Comparison of ENCODE assay signal across 33 cellular contexts in genomic region chr5:115936031-115936430, GRCh38. TPM values are rescaled to one million over a fixed set of nuclear protein-coding genes. Genes with fewer than 3 reads are reported as not detected.
"Had no signal": no experiment of that assay in that cellular context is flagged by ENCODE, and none has a peak within 500 bp of the region (broad histone marks: within the 10 kb centered on the region; RNA-seq: fewer than 3 reads in every experiment).

No MANE protein-coding gene starts in this region.

- H3K4me1 ChIP-seq: adrenal gland, ascending aorta, breast epithelium had no signal

- H3K27ac ChIP-seq: adrenal gland, ascending aorta, body of pancreas, brain microvascular endothelial cell, breast epithelium, cardiac muscle cell had no signal

- ATAC-seq: activated naive CD4-positive, alpha-beta T cell treated with anti-CD3 and anti-CD28 coated beads, Interleukin-2, amount 50 U/mL, for 72 hours; activated naive CD8-positive, alpha-beta T cell treated with anti-CD3 and anti-CD28 coated beads, Interleukin-2, amount 50 U/mL, for 24 hours; activated T-cell treated with anti-CD3 and anti-CD28 coated beads, Interleukin-2, amount 50 U/mL, for 4 hours; activated T-cell treated with anti-CD3 and anti-CD28 coated beads, Interleukin-2, amount 50 U/mL, for 72 hours; activated T-helper 17 cell treated with anti-CD3 and anti-CD28 coated beads, Interleukin-2, amount 50 U/mL, for 72 hours; body of pancreas had no signal

- H3K9me3 ChIP-seq: adrenal gland, ascending aorta, body of pancreas, breast epithelium had no signal

- H3K4me3 ChIP-seq: adrenal gland, ascending aorta, body of pancreas, breast epithelium, cardiac muscle cell had no signal

- H3K27me3 ChIP-seq: adrenal gland, ascending aorta, body of pancreas, brain microvascular endothelial cell, breast epithelium, cardiac muscle cell had no signal

- DNase-seq: activated effector memory CD4-positive, alpha-beta T cell treated with anti-CD3 and anti-CD28 coated beads, Interleukin-2, amount 50 U/mL, for 16 hours; activated effector memory CD4-positive, alpha-beta T cell treated with Interleukin-2 at 50 U/mL for 16 hours; activated gamma-delta T cell; activated gamma-delta T cell treated with Interleukin-2 at 50 U/mL for 16 hours; activated naive CD4-positive, alpha-beta T cell; activated naive CD4-positive, alpha-beta T cell treated with anti-CD3 and anti-CD28 coated beads for 36 hours; activated naive CD4-positive, alpha-beta T cell treated with anti-CD3 and anti-CD28 coated beads, Interleukin-2, amount 10 ng/mL, durations not matched to agents 7 days and 5 days; activated naive CD4-positive, alpha-beta T cell treated with anti-CD3 and anti-CD28 coated beads, Interleukin-2, amount 50 U/mL, for 16 hours; activated naive CD4-positive, alpha-beta T cell treated with Interleukin-2 at 50 U/mL for 16 hours; activated naive CD8-positive, alpha-beta T cell treated with anti-CD3 and anti-CD28 coated beads for 36 hours; activated naive CD8-positive, alpha-beta T cell treated with anti-CD3 and anti-CD28 coated beads, Interleukin-2, amount 10 ng/mL, durations not matched to agents 7 days and 5 days; activated naive CD8-positive, alpha-beta T cell treated with anti-CD3 and anti-CD28 coated beads, Interleukin-2, amount 50 U/mL, for 24 hours; activated T-cell treated with anti-CD3 and anti-CD28 coated beads, Interleukin-2, amount 50 U/mL, for 24 hours; activated T-cell treated with anti-CD3 and anti-CD28 coated beads, Interleukin-2, amount 50 U/mL, for 4 hours; activated T-cell treated with anti-CD3 and anti-CD28 coated beads, Interleukin-2, amount 50 U/mL, for 48 hours; activated T-cell treated with anti-CD3 and anti-CD28 coated beads, Interleukin-2, amount 50 U/mL, for 72 hours; adrenal gland; amniotic stem cell; amygdala; anterior cingulate cortex; aorta; body of pancreas; brain microvascular endothelial cell; caudate nucleus; central memory CD4-positive, alpha-beta T cell; cerebellar nuclear complex had no signal

- H3K36me3 ChIP-seq: adrenal gland, ascending aorta, brain microvascular endothelial cell, breast epithelium, cardiac muscle cell had no signal

RNA-seq across cellular contexts. Expression of gene LVRN, which starts 26.2 kb away (rescaled TPM):
- total RNA-seq: activated naive CD4-positive, alpha-beta T cell treated with anti-CD3 and anti-CD28 coated beads for 36 hours; activated naive CD8-positive, alpha-beta T cell treated with anti-CD3 and anti-CD28 coated beads for 36 hours; activated naive CD8-positive, alpha-beta T cell treated with anti-CD3 and anti-CD28 coated beads, Interleukin-2, amount 10 ng/mL, durations not matched to agents 7 days and 5 days; activated T-cell treated with anti-CD3 and anti-CD28 coated beads, Interleukin-2, amount 50 U/mL, for 4 hours; activated T-helper 1 cell treated with anti-CD3 and anti-CD28 coated beads, Interleukin-12 subunit alpha, Interleukin-12 subunit beta, Interleukin-2, Interleukin-4 antibody, amounts not matched to agents 30 ng/mL and 10 ng/mL and 1 ng/mL, durations not matched to agents 14 hours and 24 hours and 36 hours; activated T-helper 2 cell treated with anti-CD3 and anti-CD28 coated beads, Interferon-gamma antibody, Interleukin-2, Interleukin-4, amounts not matched to agents 10 μg/mL and 5 μg/mL and 100 μg/mL, durations not matched to agents 14 hours and 24 hours and 36 hours had no signal
- polyA plus RNA-seq: cardiac muscle cell had no signal
